In genomic region chr22:37566329-37566837, GRCh38 we compare ENCODE assay signal across 8 cellular contexts. TPM values are rescaled to one million over a fixed set of nuclear protein-coding genes. Genes with fewer than 3 reads are reported as not detected.
DNase-seq lines count a peak whose midpoint lies in the region; ATAC-seq lines count a peak whose summit lies in the region.

No MANE protein-coding gene starts in this region.

- DNase-seq in activated T-helper 1 cell treated with Interleukin-2 at 50 U/mL for 16 hours (ENCODE audit: low read depth) (peak; percentile 22), left ventricle myocardium superior (peak; percentile 48), GM03348 (ENCODE audit: low spot score) (no peak), posterior vena cava (ENCODE audit: low spot score) (no peak)
- DNase-seq in stimulated activated effector memory CD8-positive, alpha-beta T cell treated with anti-CD3 and anti-CD28 coated beads, Interleukin-12 subunit alpha, Interleukin-12 subunit beta, amount 100 ng/mL, for 72 hours (ENCODE audit: low spot score in 2 of 2) = peak; percentile 43 to 76

- peaks cover 25% of the 10 kb centered on the region for H3K27me3 Mint-ChIP-seq in IgD-negative memory B cell

- ATAC-seq in left ventricle myocardium superior = no peak
- peak; percentile 64 for ATAC-seq in stimulated activated effector memory CD8-positive, alpha-beta T cell treated with anti-CD3 and anti-CD28 coated beads, Interleukin-12 subunit alpha, Interleukin-12 subunit beta, amount 100 ng/mL, for 72 hours
- no peak for ATAC-seq in GM21526 (IDR thresholded peaks at IDR 0.05; ENCODE audit: low FRiP score, unreplicated experiment)
- no peak for ATAC-seq in HG03025 (IDR thresholded peaks at IDR 0.05; ENCODE audit: low FRiP score, unreplicated experiment)

- intact Hi-C loops in left ventricle myocardium superior (cut with micrococcal nuclease) (no loop called here), posterior vena cava (cut with DNase I) (no loop called here)

- peaks cover 5 to 18% (median 16%) of the 10 kb centered on the region in 3 donors for H3K4me1 Mint-ChIP-seq in IgD-negative memory B cell
- H3K4me1 Mint-ChIP-seq in stimulated activated effector memory CD8-positive, alpha-beta T cell treated with anti-CD3 and anti-CD28 coated beads, Interleukin-12 subunit alpha, Interleukin-12 subunit beta, amount 100 ng/mL, for 72 hours = peaks cover 40% of the 10 kb centered on the region

- peak overlapping the region in 2 of 3 donors; percentile 85 for H3K27ac Mint-ChIP-seq in IgD-negative memory B cell
- peak overlapping the region; percentile 84 for H3K27ac Mint-ChIP-seq in stimulated activated effector memory CD8-positive, alpha-beta T cell treated with anti-CD3 and anti-CD28 coated beads, Interleukin-12 subunit alpha, Interleukin-12 subunit beta, amount 100 ng/mL, for 72 hours

- no peaks in the 10 kb centered on the region for H3K36me3 Mint-ChIP-seq in IgD-negative memory B cell
- peaks cover 20% of the 10 kb centered on the region for H3K36me3 Mint-ChIP-seq in stimulated activated effector memory CD8-positive, alpha-beta T cell treated with anti-CD3 and anti-CD28 coated beads, Interleukin-12 subunit alpha, Interleukin-12 subunit beta, amount 100 ng/mL, for 72 hours

- H3K4me3 Mint-ChIP-seq in IgD-negative memory B cell = peak overlapping the region in 1 of 4 donors; percentile 79
- peak overlapping the region; percentile 66 for H3K4me3 Mint-ChIP-seq in stimulated activated effector memory CD8-positive, alpha-beta T cell treated with anti-CD3 and anti-CD28 coated beads, Interleukin-12 subunit alpha, Interleukin-12 subunit beta, amount 100 ng/mL, for 72 hours

- H3K9me3 Mint-ChIP-seq in IgD-negative memory B cell = no peaks in the 10 kb centered on the region
- no peaks in the 10 kb centered on the region for H3K9me3 Mint-ChIP-seq in stimulated activated effector memory CD8-positive, alpha-beta T cell treated with anti-CD3 and anti-CD28 coated beads, Interleukin-12 subunit alpha, Interleukin-12 subunit beta, amount 100 ng/mL, for 72 hours

RNA-seq across cellular contexts. Expression of gene CDC42EP1, which starts 6.1 kb away (rescaled TPM):
- polyA plus RNA-seq in IgD-negative memory B cell = 0.19 TPM
- 14.6 TPM for total RNA-seq in left ventricle myocardium superior
- 10 to 100 TPM; 56.2 to 59.3 TPM for total RNA-seq in posterior vena cava

RNA-seq across cellular contexts. Expression of gene LGALS2, which starts 13.5 kb away (rescaled TPM):
- 0.63 TPM for polyA plus RNA-seq in IgD-negative memory B cell
- total RNA-seq in left ventricle myocardium superior = not detected
- not detected for total RNA-seq in posterior vena cava

RNA-seq across cellular contexts. Expression of gene GGA1, which starts 42.3 kb away (rescaled TPM):
- 31.3 TPM for polyA plus RNA-seq in IgD-negative memory B cell
- total RNA-seq in left ventricle myocardium superior (28.5 TPM), posterior vena cava (10 to 100 TPM; 30.0 to 31.2 TPM)

RNA-seq across cellular contexts. Expression of gene CARD10, which starts 47.2 kb away (rescaled TPM):
- not detected for polyA plus RNA-seq in IgD-negative memory B cell
- total RNA-seq in left ventricle myocardium superior (10.0 TPM), posterior vena cava (10 to 100 TPM in 1 of 2 donors, 1 to 10 TPM in 1; 7.8 to 12.8 TPM)

Comparison
In these comparisons a context has a peak if more than half of its experiments do, and no peak if none do; other contexts are left out.
1. DNase-seq: peak in activated T-helper 1 cell treated with Interleukin-2 at 50 U/mL for 16 hours (single experiment), left ventricle myocardium superior (single experiment) and stimulated activated effector memory CD8-positive, alpha-beta T cell treated with anti-CD3 and anti-CD28 coated beads, Interleukin-12 subunit alpha, Interleukin-12 subunit beta, amount 100 ng/mL, for 72 hours (2 of 2); none in GM03348 (single experiment) and posterior vena cava (single experiment).